In the genomic region with DNA sequence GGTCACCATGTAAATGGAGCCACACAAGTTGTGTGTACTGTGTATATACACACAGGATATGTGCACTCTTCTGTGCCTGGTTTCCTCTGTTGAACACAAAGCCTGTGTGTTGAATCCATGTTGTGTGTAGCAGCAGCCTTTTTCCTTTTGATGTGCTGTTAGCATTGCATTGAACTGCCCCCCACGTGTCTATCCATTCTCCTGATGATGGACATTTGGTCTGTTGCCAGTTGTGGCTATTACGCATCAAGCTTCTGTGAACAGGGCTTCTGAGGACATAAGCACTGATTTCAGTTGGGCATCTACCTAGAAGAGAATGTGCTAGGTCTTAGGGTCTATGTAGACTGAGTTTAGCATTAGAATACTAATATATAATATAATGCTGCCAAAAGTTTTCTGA, we compare ENCODE assay signal across 1 cellular context.
TF ChIP-seq lines count a peak whose summit lies in the region.

No MANE protein-coding gene starts in this region.

TF ChIP-seq in K562, 482 proteins besides CTCF, POLR2A, EP300 and RAD21 (continued from another document and continues in another):
- TF ChIP-seq TEAD2 (tag; IDR thresholded peaks at IDR 0.05) (no peak), BRCA1 (IDR thresholded peaks at IDR 0.05) (no peak), BRCA1 (CRISPR knock-in tag; IDR thresholded peaks at IDR 0.05) (no peak), NR2C1 (IDR thresholded peaks at IDR 0.05) (no peak), NR2C1 (tag; IDR thresholded peaks at IDR 0.05) (0 out of 2 replicates have a peak, but pooled peaks have one; percentile 22), TBP (optimal IDR thresholded peaks at IDR 0.05; ENCODE audit: low read depth, low read length) (no peak), E2F3 (CRISPR knock-in tag; IDR thresholded peaks at IDR 0.05) (no peak), TRIM28 (IDR thresholded peaks at IDR 0.05) (no peak), KLF6 (CRISPR knock-in tag; IDR thresholded peaks at IDR 0.05; ENCODE audit: borderline replicate concordance) (peak; percentile 21; the same call in 1 of the 2 replicates), ZNF668 (CRISPR knock-in tag; IDR thresholded peaks at IDR 0.05) (peak; percentile 65; the same call in 1 of the 2 replicates), USF2 (CRISPR knock-in tag; IDR thresholded peaks at IDR 0.05) (peak; percentile 55; the same call in 1 of the 2 replicates), CBFA2T2 (conservative IDR thresholded peaks at IDR 0.05) (peak; percentile 21; the same call in 1 of the 2 replicates), PRDM10 (IDR thresholded peaks at IDR 0.05; ENCODE audit: partially characterized antibody) (peak; percentile 12), PHF21A (IDR thresholded peaks at IDR 0.05; ENCODE audit: borderline replicate concordance, low read depth) (peak; percentile 64; the same call in 1 of the 2 replicates), ZC3H11A (IDR thresholded peaks at IDR 0.05; ENCODE audit: low read depth, low read length) (no peak), MNT (conservative IDR thresholded peaks at IDR 0.05) (peak; percentile 59 to 69), ETS1 (conservative IDR thresholded peaks at IDR 0.05; ENCODE audit: control insufficient read depth, low read depth, low read length) (no peak), NFXL1 (CRISPR knock-in tag; IDR thresholded peaks at IDR 0.05) (no peak), CTBP1 (IDR thresholded peaks at IDR 0.05; ENCODE audit: borderline replicate concordance) (peak; percentile 65), HDAC2 (IDR thresholded peaks at IDR 0.05) (peak; percentile 76), ZNF134 (CRISPR knock-in tag; conservative IDR thresholded peaks at IDR 0.05) (no peak), NCOR1 (IDR thresholded peaks at IDR 0.05) (peak; percentile 34), MED1 (CRISPR knock-in tag; IDR thresholded peaks at IDR 0.05; ENCODE audit: borderline replicate concordance) (no peak), DMBX1 (CRISPR knock-in tag; IDR thresholded peaks at IDR 0.05; ENCODE audit: borderline replicate concordance) (peak; percentile 76), CGGBP1 (CRISPR knock-in tag; IDR thresholded peaks at IDR 0.05) (no peak), ZMIZ1 (IDR thresholded peaks at IDR 0.05; ENCODE audit: low read depth in 2 of 2, low read length in 2 of 2) (no peak), ZNF431 (CRISPR knock-in tag; IDR thresholded peaks at IDR 0.05) (no peak), ZKSCAN8 (CRISPR knock-in tag; IDR thresholded peaks at IDR 0.05) (no peak), AFF1 (IDR thresholded peaks at IDR 0.05; ENCODE audit: low read depth in 1 of 2, partially characterized antibody in 2 of 2) (no peak), RAD51 (IDR thresholded peaks at IDR 0.05; ENCODE audit: borderline replicate concordance, low read depth) (peak; percentile 68; the same call in 1 of the 2 replicates), GABPA (tag; conservative IDR thresholded peaks at IDR 0.05; ENCODE audit: low read depth) (no peak)
- TF ChIP-seq, protein P1, sequence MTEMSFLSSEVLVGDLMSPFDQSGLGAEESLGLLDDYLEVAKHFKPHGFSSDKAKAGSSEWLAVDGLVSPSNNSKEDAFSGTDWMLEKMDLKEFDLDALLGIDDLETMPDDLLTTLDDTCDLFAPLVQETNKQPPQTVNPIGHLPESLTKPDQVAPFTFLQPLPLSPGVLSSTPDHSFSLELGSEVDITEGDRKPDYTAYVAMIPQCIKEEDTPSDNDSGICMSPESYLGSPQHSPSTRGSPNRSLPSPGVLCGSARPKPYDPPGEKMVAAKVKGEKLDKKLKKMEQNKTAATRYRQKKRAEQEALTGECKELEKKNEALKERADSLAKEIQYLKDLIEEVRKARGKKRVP (CRISPR knock-in tag; IDR thresholded peaks at IDR 0.05) = no peak
- TF ChIP-seq, protein P2, sequence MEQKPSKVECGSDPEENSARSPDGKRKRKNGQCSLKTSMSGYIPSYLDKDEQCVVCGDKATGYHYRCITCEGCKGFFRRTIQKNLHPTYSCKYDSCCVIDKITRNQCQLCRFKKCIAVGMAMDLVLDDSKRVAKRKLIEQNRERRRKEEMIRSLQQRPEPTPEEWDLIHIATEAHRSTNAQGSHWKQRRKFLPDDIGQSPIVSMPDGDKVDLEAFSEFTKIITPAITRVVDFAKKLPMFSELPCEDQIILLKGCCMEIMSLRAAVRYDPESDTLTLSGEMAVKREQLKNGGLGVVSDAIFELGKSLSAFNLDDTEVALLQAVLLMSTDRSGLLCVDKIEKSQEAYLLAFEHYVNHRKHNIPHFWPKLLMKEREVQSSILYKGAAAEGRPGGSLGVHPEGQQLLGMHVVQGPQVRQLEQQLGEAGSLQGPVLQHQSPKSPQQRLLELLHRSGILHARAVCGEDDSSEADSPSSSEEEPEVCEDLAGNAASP (IDR thresholded peaks at IDR 0.05) = peak; percentile 23; the same call in 1 of the 2 replicates
- TF ChIP-seq, protein P3, sequence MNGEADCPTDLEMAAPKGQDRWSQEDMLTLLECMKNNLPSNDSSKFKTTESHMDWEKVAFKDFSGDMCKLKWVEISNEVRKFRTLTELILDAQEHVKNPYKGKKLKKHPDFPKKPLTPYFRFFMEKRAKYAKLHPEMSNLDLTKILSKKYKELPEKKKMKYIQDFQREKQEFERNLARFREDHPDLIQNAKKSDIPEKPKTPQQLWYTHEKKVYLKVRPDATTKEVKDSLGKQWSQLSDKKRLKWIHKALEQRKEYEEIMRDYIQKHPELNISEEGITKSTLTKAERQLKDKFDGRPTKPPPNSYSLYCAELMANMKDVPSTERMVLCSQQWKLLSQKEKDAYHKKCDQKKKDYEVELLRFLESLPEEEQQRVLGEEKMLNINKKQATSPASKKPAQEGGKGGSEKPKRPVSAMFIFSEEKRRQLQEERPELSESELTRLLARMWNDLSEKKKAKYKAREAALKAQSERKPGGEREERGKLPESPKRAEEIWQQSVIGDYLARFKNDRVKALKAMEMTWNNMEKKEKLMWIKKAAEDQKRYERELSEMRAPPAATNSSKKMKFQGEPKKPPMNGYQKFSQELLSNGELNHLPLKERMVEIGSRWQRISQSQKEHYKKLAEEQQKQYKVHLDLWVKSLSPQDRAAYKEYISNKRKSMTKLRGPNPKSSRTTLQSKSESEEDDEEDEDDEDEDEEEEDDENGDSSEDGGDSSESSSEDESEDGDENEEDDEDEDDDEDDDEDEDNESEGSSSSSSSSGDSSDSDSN (IDR thresholded peaks at IDR 0.05; ENCODE audit: borderline replicate concordance in 1 of 2, low read depth in 2 of 2, low read length in 2 of 2) = no peak
- TF ChIP-seq, protein P4, sequence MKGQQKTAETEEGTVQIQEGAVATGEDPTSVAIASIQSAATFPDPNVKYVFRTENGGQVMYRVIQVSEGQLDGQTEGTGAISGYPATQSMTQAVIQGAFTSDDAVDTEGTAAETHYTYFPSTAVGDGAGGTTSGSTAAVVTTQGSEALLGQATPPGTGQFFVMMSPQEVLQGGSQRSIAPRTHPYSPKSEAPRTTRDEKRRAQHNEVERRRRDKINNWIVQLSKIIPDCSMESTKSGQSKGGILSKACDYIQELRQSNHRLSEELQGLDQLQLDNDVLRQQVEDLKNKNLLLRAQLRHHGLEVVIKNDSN (CRISPR knock-in tag; IDR thresholded peaks at IDR 0.05) = peak; percentile 89
